Comparison of ENCODE assay signal across 32 cellular contexts in the genomic region with DNA sequence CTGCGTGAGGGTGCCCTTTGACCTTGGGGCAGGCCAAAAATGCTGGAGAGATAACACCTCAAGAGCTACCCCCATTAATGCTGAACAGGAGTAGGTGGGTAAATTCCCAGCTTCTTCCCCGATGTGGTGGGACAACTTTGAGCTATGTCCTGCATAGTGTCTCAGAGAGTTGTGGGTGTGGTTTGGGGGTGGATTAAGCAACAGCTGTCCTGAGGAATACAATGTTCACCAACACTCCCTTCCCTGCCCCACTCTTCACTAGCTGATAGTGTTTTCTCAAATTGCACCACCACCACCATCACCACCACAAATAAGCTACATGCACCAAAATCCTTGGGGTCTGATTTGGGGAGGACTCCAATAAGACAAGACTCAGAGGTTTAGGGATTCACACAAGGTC.
"Had no signal": no experiment of that assay in that cellular context is flagged by ENCODE, and none has a peak within 500 bp of the region (broad histone marks: within the 10 kb centered on the region; RNA-seq: fewer than 3 reads in every experiment).

No MANE protein-coding gene starts in this region.

- ATAC-seq: effector memory CD8-positive, alpha-beta T cell; heart left ventricle; left colon; natural killer cell treated with Interleukin-12 subunit alpha and Interleukin-12 subunit beta and Interleukin-15 and Interleukin-18, amount 100 ng/mL, for 72 hours; stimulated activated naive CD8-positive, alpha-beta T cell treated with anti-CD3 and anti-CD28 coated beads, Interleukin-15, Interleukin-2, amounts not matched to agents 100 U/mL and 50 U/mL, for 24 hours had no signal

- H3K4me1 Mint-ChIP-seq: activated CD4-positive, alpha-beta T cell treated with anti-CD3 and anti-CD28 coated beads, Interleukin-2, amount 10 ng/mL, durations not matched to agents 24 days and 14 days; activated naive CD8-positive, alpha-beta T cell treated with anti-CD3 and anti-CD28 coated beads for 36 hours; immature natural killer cell; memory B cell had no signal

- FAIRE-seq: kidney, TTC549 had no signal

- H3K9me3 Mint-ChIP-seq: activated naive CD4-positive, alpha-beta T cell treated with anti-CD3 and anti-CD28 coated beads for 36 hours; activated naive CD8-positive, alpha-beta T cell treated with anti-CD3 and anti-CD28 coated beads for 36 hours; natural killer cell treated with Interleukin-12 subunit alpha and Interleukin-12 subunit beta and Interleukin-15 and Interleukin-18, amount 100 ng/mL, for 72 hours had no signal

- DNase-seq: activated CD4-positive, alpha-beta memory T cell treated with anti-CD3 and anti-CD28 coated beads for 36 hours; activated CD4-positive, alpha-beta T cell treated with anti-CD3 and anti-CD28 coated beads, Interleukin-2, amount 10 ng/mL, durations not matched to agents 24 days and 14 days; activated CD8-positive, alpha-beta memory T cell treated with anti-CD3 and anti-CD28 coated beads, Interleukin-2, amount 50 U/mL, for 4 hours; activated effector memory CD4-positive, alpha-beta T cell treated with anti-CD3 and anti-CD28 coated beads, Interleukin-2, amount 50 U/mL, for 16 hours; activated naive CD4-positive, alpha-beta T cell treated with anti-CD3 and anti-CD28 coated beads for 36 hours; activated naive CD8-positive, alpha-beta T cell treated with anti-CD3 and anti-CD28 coated beads for 36 hours; activated T-cell treated with anti-CD3 and anti-CD28 coated beads, Interleukin-2, amount 50 U/mL, for 1 hour; adrenal gland; brain microvascular endothelial cell; cortex of kidney; effector memory CD8-positive, alpha-beta T cell; erythroblast; foreskin fibroblast; heart left ventricle; hypothalamus; immature natural killer cell; kidney; left colon; right lobe of liver; stimulated activated CD4-positive, alpha-beta T cell treated with anti-CD3 and anti-CD28 coated beads, Interleukin-12 subunit alpha, Interleukin-12 subunit beta, amount 100 ng/mL, for 4 hours; stimulated activated CD4-positive, alpha-beta T cell treated with anti-CD3 and anti-CD28 coated beads, Interleukin-4, amount 100 ng/mL, for 1 hour; stimulated activated naive CD8-positive, alpha-beta T cell treated with anti-CD3 and anti-CD28 coated beads, Interleukin-15, Interleukin-2, amounts not matched to agents 100 U/mL and 50 U/mL, for 24 hours; trophoblast cell; uterus had no signal

- H3K4me3 ChIP-seq: adrenal gland, ascending aorta, heart left ventricle, right lobe of liver, skin epidermis, thoracic aorta, uterus had no signal

- H3K27ac Mint-ChIP-seq: activated CD4-positive, alpha-beta memory T cell treated with anti-CD3 and anti-CD28 coated beads for 36 hours; activated CD4-positive, alpha-beta T cell treated with anti-CD3 and anti-CD28 coated beads, Interleukin-2, amount 10 ng/mL, durations not matched to agents 24 days and 14 days; activated naive CD4-positive, alpha-beta T cell treated with anti-CD3 and anti-CD28 coated beads for 36 hours; activated naive CD8-positive, alpha-beta T cell treated with anti-CD3 and anti-CD28 coated beads for 36 hours; activated T-helper 1 cell treated with anti-CD3 and anti-CD28 coated beads, Interleukin-12 subunit alpha, Interleukin-12 subunit beta, Interleukin-2, Interleukin-4 antibody, amounts not matched to agents 30 ng/mL and 10 ng/mL and 1 ng/mL, durations not matched to agents 14 hours and 24 hours and 36 hours; effector memory CD8-positive, alpha-beta T cell; immature natural killer cell; memory B cell; natural killer cell treated with Interleukin-12 subunit alpha and Interleukin-12 subunit beta and Interleukin-15 and Interleukin-18, amount 100 ng/mL, for 72 hours had no signal

- H3K4me3 Mint-ChIP-seq: activated CD4-positive, alpha-beta memory T cell treated with anti-CD3 and anti-CD28 coated beads for 36 hours; activated CD4-positive, alpha-beta T cell treated with anti-CD3 and anti-CD28 coated beads, Interleukin-2, amount 10 ng/mL, durations not matched to agents 24 days and 14 days; activated naive CD4-positive, alpha-beta T cell treated with anti-CD3 and anti-CD28 coated beads for 36 hours; activated naive CD8-positive, alpha-beta T cell treated with anti-CD3 and anti-CD28 coated beads for 36 hours; activated T-helper 1 cell treated with anti-CD3 and anti-CD28 coated beads, Interleukin-12 subunit alpha, Interleukin-12 subunit beta, Interleukin-2, Interleukin-4 antibody, amounts not matched to agents 30 ng/mL and 10 ng/mL and 1 ng/mL, durations not matched to agents 14 hours and 24 hours and 36 hours; effector memory CD8-positive, alpha-beta T cell; immature natural killer cell; memory B cell; natural killer cell treated with Interleukin-12 subunit alpha and Interleukin-12 subunit beta and Interleukin-15 and Interleukin-18, amount 100 ng/mL, for 72 hours had no signal

- H3K4me1 ChIP-seq: adrenal gland, ascending aorta, heart left ventricle, right lobe of liver, uterus had no signal

- H3K27ac ChIP-seq: adrenal gland, ascending aorta, brain microvascular endothelial cell, heart left ventricle, right lobe of liver, skin epidermis, thoracic aorta, uterus, VCaP had no signal

- H3K9me3 ChIP-seq: ascending aorta, right lobe of liver, thoracic aorta, uterus had no signal

- H3K27me3 ChIP-seq: adrenal gland, ascending aorta, brain microvascular endothelial cell, heart left ventricle, right lobe of liver, uterus had no signal

- H3K36me3 Mint-ChIP-seq: activated CD4-positive, alpha-beta memory T cell treated with anti-CD3 and anti-CD28 coated beads for 36 hours; activated naive CD8-positive, alpha-beta T cell treated with anti-CD3 and anti-CD28 coated beads for 36 hours; natural killer cell treated with Interleukin-12 subunit alpha and Interleukin-12 subunit beta and Interleukin-15 and Interleukin-18, amount 100 ng/mL, for 72 hours had no signal

- H3K36me3 ChIP-seq: adrenal gland, ascending aorta, brain microvascular endothelial cell, heart left ventricle, right lobe of liver, thoracic aorta, uterus had no signal

- H3K27me3 Mint-ChIP-seq: activated CD4-positive, alpha-beta T cell treated with anti-CD3 and anti-CD28 coated beads, Interleukin-2, amount 10 ng/mL, durations not matched to agents 24 days and 14 days; effector memory CD8-positive, alpha-beta T cell; memory B cell had no signal
